Comparison of ENCODE assay signal across 8 cellular contexts in genomic region chr2:235050992-235051351, GRCh38.
A peak's percentile ranks its signal among the peaks of the same experiment; 100 is the strongest.
DNase-seq lines count a peak whose midpoint lies in the region; ATAC-seq and TF ChIP-seq lines count a peak whose summit lies in the region.

No MANE protein-coding gene starts in this region.

- H3K4me3 Mint-ChIP-seq in stimulated activated naive CD8-positive, alpha-beta T cell treated with anti-CD3 and anti-CD28 coated beads, Interleukin-15, amount 100 ng/mL, for 72 hours: no peak overlapping the region
- H3K4me3 Mint-ChIP-seq in T-helper 2 cell treated with Interferon-gamma antibody and Interleukin-4, amounts not matched to agents 5 μg/mL and 100 μg/mL, for 36 hours: no peak overlapping the region
- no peak overlapping the region for H3K4me3 Mint-ChIP-seq in CD4-positive, alpha-beta T cell

- DNase-seq in stimulated activated naive CD8-positive, alpha-beta T cell treated with anti-CD3 and anti-CD28 coated beads, Interleukin-15, amount 100 ng/mL, for 72 hours: no peak
- DNase-seq in stimulated activated naive CD8-positive, alpha-beta T cell treated with anti-CD3 and anti-CD28 coated beads, Interleukin-15, Interleukin-2, amounts not matched to agents 100 U/mL and 50 U/mL, for 24 hours: no peak
- peak; percentile 78 for DNase-seq in NOMO-1 treated with DMSO at 0.1 percent for 48 hours (lab: John Stamatoyannopoulos, UW; ENCODE audit: unreplicated experiment)
- peak; percentile 94 for DNase-seq in dermis blood vessel endothelial cell
- DNase-seq in lower leg skin (ENCODE audit: low spot score in 2 of 2): peak; percentile 94 to 98
- peak; percentile 86 for DNase-seq in thoracic aorta (ENCODE audit: low spot score)
- DNase-seq in T-helper 2 cell treated with Interferon-gamma antibody and Interleukin-4, amounts not matched to agents 5 μg/mL and 100 μg/mL, for 36 hours (ENCODE audit: low spot score): no peak
- no peak for DNase-seq in CD4-positive, alpha-beta T cell

- intact Hi-C loops in lower leg skin (cut with DNase I; ENCODE audit: low total_unique reads): no loop called here
- intact Hi-C loops in CD4-positive, alpha-beta T cell (cut with DNase I, micrococcal nuclease): no loop called here

- H3K36me3 ChIP-seq in thoracic aorta: no peaks in the 10 kb centered on the region

- no peaks in the 10 kb centered on the region for H3K36me3 Mint-ChIP-seq in T-helper 2 cell treated with Interferon-gamma antibody and Interleukin-4, amounts not matched to agents 5 μg/mL and 100 μg/mL, for 36 hours (ENCODE audit: low read depth)
- no peaks in the 10 kb centered on the region for H3K36me3 Mint-ChIP-seq in CD4-positive, alpha-beta T cell (ENCODE audit: low read depth)

- TF ChIP-seq POLR2A in lower leg skin (IDR thresholded peaks at IDR 0.05): no peak

- 2 to 5% methylated on average over 6 of the region's 6 CpGs for WGBS in lower leg skin, 2 donors

- H3K4me1 Mint-ChIP-seq in stimulated activated naive CD8-positive, alpha-beta T cell treated with anti-CD3 and anti-CD28 coated beads, Interleukin-15, amount 100 ng/mL, for 72 hours: peaks cover 3% of the 10 kb centered on the region
- H3K4me1 Mint-ChIP-seq in T-helper 2 cell treated with Interferon-gamma antibody and Interleukin-4, amounts not matched to agents 5 μg/mL and 100 μg/mL, for 36 hours (ENCODE audit: low read depth): no peaks in the 10 kb centered on the region
- no peaks in the 10 kb centered on the region for H3K4me1 Mint-ChIP-seq in CD4-positive, alpha-beta T cell (ENCODE audit: low read depth)

- H3K4me1 ChIP-seq in thoracic aorta (ENCODE audit: control insufficient read depth in 1 of 2, low read depth in 2 of 2): peaks cover 10 to 16% of the 10 kb centered on the region in 2 donors

- POLR2A ChIA-PET in CD4-positive, alpha-beta T cell (lab: Charles Lee): no interaction called here

- TF ChIP-seq CTCF in lower leg skin (IDR thresholded peaks at IDR 0.05) (no peak), thoracic aorta (IDR thresholded peaks at IDR 0.05) (no peak)
- no peak for TF ChIP-seq CTCF in CD4-positive, alpha-beta T cell (IDR thresholded peaks at IDR 0.05)

- no peaks in the 10 kb centered on the region for H3K27me3 ChIP-seq in thoracic aorta (replicated peaks; ENCODE audit: insufficient read depth)
- H3K27me3 ChIP-seq in CD4-positive, alpha-beta T cell (ENCODE audit: control insufficient read depth, insufficient read depth, low read length): no peaks in the 10 kb centered on the region

- peak overlapping the region in 1 of 2 donors; percentile 9 for H3K27ac ChIP-seq in thoracic aorta
- H3K27ac ChIP-seq in CD4-positive, alpha-beta T cell (ENCODE audit: low read depth, low read length): no peak overlapping the region

- ATAC-seq in stimulated activated naive CD8-positive, alpha-beta T cell treated with anti-CD3 and anti-CD28 coated beads, Interleukin-15, amount 100 ng/mL, for 72 hours: peak; percentile 64
- no peak for ATAC-seq in stimulated activated naive CD8-positive, alpha-beta T cell treated with anti-CD3 and anti-CD28 coated beads, Interleukin-15, Interleukin-2, amounts not matched to agents 100 U/mL and 50 U/mL, for 24 hours
- ATAC-seq in thoracic aorta (ENCODE audit: insufficient number of reproducible peaks, low FRiP score, low read depth): peak; percentile 76
- ATAC-seq in CD4-positive, alpha-beta T cell (ENCODE audit: poor library complexity): no peak

- H3K9me3 ChIP-seq in thoracic aorta: no peaks in the 10 kb centered on the region
- H3K9me3 ChIP-seq in CD4-positive, alpha-beta T cell (ENCODE audit: control insufficient read depth, low read length): no peaks in the 10 kb centered on the region

- peaks cover 23% of the 10 kb centered on the region for H3K27me3 Mint-ChIP-seq in stimulated activated naive CD8-positive, alpha-beta T cell treated with anti-CD3 and anti-CD28 coated beads, Interleukin-15, amount 100 ng/mL, for 72 hours
- H3K27me3 Mint-ChIP-seq in T-helper 2 cell treated with Interferon-gamma antibody and Interleukin-4, amounts not matched to agents 5 μg/mL and 100 μg/mL, for 36 hours (ENCODE audit: low read depth): peaks cover 2% of the 10 kb centered on the region
- H3K27me3 Mint-ChIP-seq in CD4-positive, alpha-beta T cell: no peaks in the 10 kb centered on the region

- H3K9me3 Mint-ChIP-seq in stimulated activated naive CD8-positive, alpha-beta T cell treated with anti-CD3 and anti-CD28 coated beads, Interleukin-15, amount 100 ng/mL, for 72 hours: no peaks in the 10 kb centered on the region
- no peaks in the 10 kb centered on the region for H3K9me3 Mint-ChIP-seq in T-helper 2 cell treated with Interferon-gamma antibody and Interleukin-4, amounts not matched to agents 5 μg/mL and 100 μg/mL, for 36 hours
- H3K9me3 Mint-ChIP-seq in CD4-positive, alpha-beta T cell: no peaks in the 10 kb centered on the region

- CTCF ChIA-PET in CD4-positive, alpha-beta T cell (lab: Charles Lee): no interaction called here

- H3K27ac Mint-ChIP-seq in stimulated activated naive CD8-positive, alpha-beta T cell treated with anti-CD3 and anti-CD28 coated beads, Interleukin-15, amount 100 ng/mL, for 72 hours: no peak overlapping the region
- H3K27ac Mint-ChIP-seq in T-helper 2 cell treated with Interferon-gamma antibody and Interleukin-4, amounts not matched to agents 5 μg/mL and 100 μg/mL, for 36 hours: no peak overlapping the region
- no peak overlapping the region for H3K27ac Mint-ChIP-seq in CD4-positive, alpha-beta T cell

- H3K4me3 ChIP-seq in lower leg skin (ENCODE audit: low read depth, poor library complexity, severe bottlenecking) (no peak overlapping the region), thoracic aorta (no peak overlapping the region)

Comparison
In these comparisons a context has a peak if more than half of its experiments do, and no peak if none do; other contexts are left out.
1. ATAC-seq: peak in stimulated activated naive CD8-positive, alpha-beta T cell treated with anti-CD3 and anti-CD28 coated beads, Interleukin-15, amount 100 ng/mL, for 72 hours (single experiment) and thoracic aorta (single experiment); none in stimulated activated naive CD8-positive, alpha-beta T cell treated with anti-CD3 and anti-CD28 coated beads, Interleukin-15, Interleukin-2, amounts not matched to agents 100 U/mL and 50 U/mL, for 24 hours (single experiment) and CD4-positive, alpha-beta T cell (single experiment).
2. DNase-seq: peak in NOMO-1 treated with DMSO at 0.1 percent for 48 hours (single experiment), dermis blood vessel endothelial cell (single experiment), lower leg skin (2 of 2) and thoracic aorta (single experiment); none in stimulated activated naive CD8-positive, alpha-beta T cell treated with anti-CD3 and anti-CD28 coated beads, Interleukin-15, amount 100 ng/mL, for 72 hours (0 of 2), stimulated activated naive CD8-positive, alpha-beta T cell treated with anti-CD3 and anti-CD28 coated beads, Interleukin-15, Interleukin-2, amounts not matched to agents 100 U/mL and 50 U/mL, for 24 hours (single experiment), T-helper 2 cell treated with Interferon-gamma antibody and Interleukin-4, amounts not matched to agents 5 μg/mL and 100 μg/mL, for 36 hours (single experiment) and CD4-positive, alpha-beta T cell (0 of 10).